1 cellular context compared by ENCODE assay signal in genomic region chr16:53207810-53208752, GRCh38.
TF ChIP-seq lines count a peak whose summit lies in the region.

No MANE protein-coding gene starts in this region.

TF ChIP-seq in HepG2, 621 proteins besides CTCF, POLR2A, EP300 and RAD21 (continued from another document):
- no peak for TF ChIP-seq ZNF318 (CRISPR knock-in tag; IDR thresholded peaks at IDR 0.05)
- no peak for TF ChIP-seq ZNF639 (CRISPR knock-in tag; conservative IDR thresholded peaks at IDR 0.05)
- no peak for TF ChIP-seq ZNF432 (CRISPR knock-in tag; IDR thresholded peaks at IDR 0.05; ENCODE audit: borderline replicate concordance)
- TF ChIP-seq RARA (CRISPR knock-in tag; IDR thresholded peaks at IDR 0.05): 0 out of 2 replicates have a peak, but pooled peaks have one; percentile 14
- no peak for TF ChIP-seq ZNF256 (CRISPR knock-in tag; conservative IDR thresholded peaks at IDR 0.05)
- TF ChIP-seq ELF3 (CRISPR knock-in tag; IDR thresholded peaks at IDR 0.05): 0 out of 2 replicates have a peak, but pooled peaks have one; percentile 31
- no peak for TF ChIP-seq ZNF597 (CRISPR knock-in tag; IDR thresholded peaks at IDR 0.05)
- TF ChIP-seq ZNF253 (CRISPR knock-in tag; IDR thresholded peaks at IDR 0.05; ENCODE audit: borderline replicate concordance): no peak
- no peak for TF ChIP-seq CCAR2 (optimal IDR thresholded peaks at IDR 0.05; ENCODE audit: low read depth, low read length)
- TF ChIP-seq ADNP (CRISPR knock-in tag; IDR thresholded peaks at IDR 0.05): no peak
